Comparison of ENCODE assay signal across 1 cellular context in genomic region chr7:143504215-143504936, GRCh38.
TF ChIP-seq lines count a peak whose summit lies in the region.

No MANE protein-coding gene starts in this region.

TF ChIP-seq in WTC11, 78 proteins besides CTCF, POLR2A, EP300 and RAD21 (continued from another document):
- TF ChIP-seq, protein P1, sequence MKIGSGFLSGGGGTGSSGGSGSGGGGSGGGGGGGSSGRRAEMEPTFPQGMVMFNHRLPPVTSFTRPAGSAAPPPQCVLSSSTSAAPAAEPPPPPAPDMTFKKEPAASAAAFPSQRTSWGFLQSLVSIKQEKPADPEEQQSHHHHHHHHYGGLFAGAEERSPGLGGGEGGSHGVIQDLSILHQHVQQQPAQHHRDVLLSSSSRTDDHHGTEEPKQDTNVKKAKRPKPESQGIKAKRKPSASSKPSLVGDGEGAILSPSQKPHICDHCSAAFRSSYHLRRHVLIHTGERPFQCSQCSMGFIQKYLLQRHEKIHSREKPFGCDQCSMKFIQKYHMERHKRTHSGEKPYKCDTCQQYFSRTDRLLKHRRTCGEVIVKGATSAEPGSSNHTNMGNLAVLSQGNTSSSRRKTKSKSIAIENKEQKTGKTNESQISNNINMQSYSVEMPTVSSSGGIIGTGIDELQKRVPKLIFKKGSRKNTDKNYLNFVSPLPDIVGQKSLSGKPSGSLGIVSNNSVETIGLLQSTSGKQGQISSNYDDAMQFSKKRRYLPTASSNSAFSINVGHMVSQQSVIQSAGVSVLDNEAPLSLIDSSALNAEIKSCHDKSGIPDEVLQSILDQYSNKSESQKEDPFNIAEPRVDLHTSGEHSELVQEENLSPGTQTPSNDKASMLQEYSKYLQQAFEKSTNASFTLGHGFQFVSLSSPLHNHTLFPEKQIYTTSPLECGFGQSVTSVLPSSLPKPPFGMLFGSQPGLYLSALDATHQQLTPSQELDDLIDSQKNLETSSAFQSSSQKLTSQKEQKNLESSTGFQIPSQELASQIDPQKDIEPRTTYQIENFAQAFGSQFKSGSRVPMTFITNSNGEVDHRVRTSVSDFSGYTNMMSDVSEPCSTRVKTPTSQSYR (CRISPR knock-in tag; IDR thresholded peaks at IDR 0.05) = no peak
